Comparison of ENCODE assay signal across 1 cellular context in genomic region chr10:67903581-67903980, GRCh38.
TF ChIP-seq lines count a peak whose summit lies in the region.

No MANE protein-coding gene starts in this region.

TF ChIP-seq in SK-N-SH, 30 proteins besides CTCF, POLR2A, EP300 and RAD21 (continued from another document):
- TF ChIP-seq SMC3 (IDR thresholded peaks at IDR 0.05; ENCODE audit: low read depth, low read length) (no peak), JUND (IDR thresholded peaks at IDR 0.05) (no peak), FOXJ3 (CRISPR knock-in tag; IDR thresholded peaks at IDR 0.05) (no peak), FOSL2 (IDR thresholded peaks at IDR 0.05; ENCODE audit: borderline replicate concordance, low read depth) (no peak), CHD2 (IDR thresholded peaks at IDR 0.05; ENCODE audit: low read length, partially characterized antibody) (no peak), USF2 (IDR thresholded peaks at IDR 0.05; ENCODE audit: borderline replicate concordance, low read depth, low read length) (no peak), EZH2phosphoT487 (IDR thresholded peaks at IDR 0.05; ENCODE audit: borderline replicate concordance, low read depth) (no peak), USF1 (IDR thresholded peaks at IDR 0.05; ENCODE audit: borderline replicate concordance, low read depth) (no peak), SIN3A (IDR thresholded peaks at IDR 0.05; ENCODE audit: borderline replicate concordance, low read depth, low read length) (no peak), GATA2 (CRISPR knock-in tag; IDR thresholded peaks at IDR 0.05) (no peak)
